1 cellular context compared by ENCODE assay signal in genomic region chr14:22650960-22651521, GRCh38.
TF ChIP-seq lines count a peak whose summit lies in the region.

No MANE protein-coding gene starts in this region.

TF ChIP-seq in HepG2, 621 proteins besides CTCF, POLR2A, EP300 and RAD21:
- TF ChIP-seq SNAPC4 (CRISPR knock-in tag; IDR thresholded peaks at IDR 0.05) (peak; percentile 98), SNAPC2 (CRISPR knock-in tag; IDR thresholded peaks at IDR 0.05) (peak; percentile 95; the same call in 1 of the 2 replicates), ZNF383 (CRISPR knock-in tag; IDR thresholded peaks at IDR 0.05; ENCODE audit: borderline replicate concordance) (no peak), SNAPC5 (CRISPR knock-in tag; IDR thresholded peaks at IDR 0.05; ENCODE audit: borderline replicate concordance) (peak; percentile 74; the same call in 1 of the 2 replicates), MBD4 (IDR thresholded peaks at IDR 0.05; ENCODE audit: borderline replicate concordance, low read length) (no peak), SYNCRIP (IDR thresholded peaks at IDR 0.05; ENCODE audit: insufficient read depth, low read depth, low read length) (no peak), ZKSCAN5 (CRISPR knock-in tag; IDR thresholded peaks at IDR 0.05) (no peak), PLSCR1 (CRISPR knock-in tag; IDR thresholded peaks at IDR 0.05; ENCODE audit: borderline replicate concordance) (no peak), ZBTB8A (CRISPR knock-in tag; IDR thresholded peaks at IDR 0.05; ENCODE audit: borderline replicate concordance, low read depth) (no peak), ZNF660 (CRISPR knock-in tag; IDR thresholded peaks at IDR 0.05; ENCODE audit: borderline replicate concordance, low read depth) (no peak), FOXK2 (IDR thresholded peaks at IDR 0.05) (no peak), MYPOP (CRISPR knock-in tag; IDR thresholded peaks at IDR 0.05) (no peak)
